20 cellular contexts compared by ENCODE assay signal in the genomic region with DNA sequence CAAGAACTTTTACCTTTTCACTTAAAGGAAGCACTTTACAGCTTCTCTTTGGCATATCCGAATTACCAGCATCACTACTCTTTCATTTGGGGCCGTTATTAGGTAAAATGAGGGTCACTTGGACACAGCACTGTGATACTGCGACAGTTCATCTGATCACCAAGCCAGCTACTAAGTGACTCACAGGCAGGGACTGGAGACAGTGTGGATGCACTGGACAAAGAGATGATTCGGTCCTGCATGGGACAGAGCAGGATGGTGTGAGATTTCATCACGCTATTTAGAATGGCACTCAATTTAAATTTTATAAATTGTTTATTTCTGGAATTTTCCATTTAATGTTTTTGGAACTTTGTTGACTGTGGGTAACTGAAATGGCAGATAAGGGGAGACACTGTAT. TPM values are rescaled to one million over a fixed set of nuclear protein-coding genes. Genes with fewer than 3 reads are reported as not detected.
DNase-seq lines count a peak whose midpoint lies in the region; ATAC-seq and TF ChIP-seq lines count a peak whose summit lies in the region.
"Had no signal": no experiment of that assay in that cellular context is flagged by ENCODE, and none has a peak within 500 bp of the region (broad histone marks: within the 10 kb centered on the region; RNA-seq: fewer than 3 reads in every experiment).

No MANE protein-coding gene starts in this region.

- POLR2A ChIA-PET in MCF 10A (lab: Yijun Ruan, JAX) = interaction anchor here (0.9 to 1.2 kb wide), 4 partner anchors 14 to 36 kb away, joined by 3 to 5 read pairs (median 4); no protein-coding TSS in a partner anchor

- peaks cover 6% of the 10 kb centered on the region for H3K36me3 Mint-ChIP-seq in MCF 10A (ENCODE audit: insufficient read depth, unreplicated experiment)
- H3K36me3 Mint-ChIP-seq in chondrocyte (ENCODE audit: low read depth) = peaks cover 3% of the 10 kb centered on the region
- H3K36me3 Mint-ChIP-seq in nephron progenitor cell (ENCODE audit: low read depth) = no peaks in the 10 kb centered on the region
- H3K36me3 Mint-ChIP-seq: CD4-positive, CD25-positive, alpha-beta regulatory T cell had no signal

- H3K4me1 ChIP-seq in breast epithelium = no peaks in the 10 kb centered on the region
- H3K4me1 ChIP-seq: SJCRH30 had no signal

- CTCF ChIA-PET in MCF 10A (lab: Yijun Ruan, JAX) = interaction anchor here (0.5 to 1.6 kb wide), 8 partner anchors 17 to 591 kb away, joined by 3 to 4 read pairs (median 3); a partner anchor contains a TSS

- no peaks in the 10 kb centered on the region for H3K9me3 ChIP-seq in breast epithelium
- H3K9me3 ChIP-seq: SJCRH30 had no signal

- BruUV-seq in MCF 10A (replicated peaks; lab: Mats Ljungman, UMichigan) = no TSS peak

- TF ChIP-seq CTCF in MCF 10A (IDR thresholded peaks at IDR 0.05; ENCODE audit: unreplicated experiment) (no peak), breast epithelium (IDR thresholded peaks at IDR 0.05) (no peak), chondrocyte (IDR thresholded peaks at IDR 0.05) (no peak), nephron progenitor cell (IDR thresholded peaks at IDR 0.05) (no peak)

- no peak for DNase-seq in MCF 10A (ENCODE audit: unreplicated experiment)
- no peak for DNase-seq in breast epithelium (ENCODE audit: low spot score in 2 of 2)
- DNase-seq in chondrocyte (ENCODE audit: low spot score) = no peak
- DNase-seq in nephron progenitor cell = no peak
- no peak for DNase-seq in CD1c-positive myeloid dendritic cell (ENCODE audit: extremely low spot score)
- no peak for DNase-seq in NCI-H128 (lab: John Stamatoyannopoulos, UW; ENCODE audit: unreplicated experiment)
- no peak for DNase-seq in activated CD4-positive, alpha-beta T cell treated with anti-CD3 and anti-CD28 coated beads for 48 hours
- DNase-seq: CD4-positive, CD25-positive, alpha-beta regulatory T cell; COR-L47; KG1; NCI-H1417 treated with DMSO at 0.1 percent for 48 hours; NCI-H187 treated with DMSO at 0.1 percent for 48 hours; NCI-H2227 treated with DMSO at 0.1 percent for 48 hours; NCI-H524; SJCRH30 had no signal

- no peak for ATAC-seq in GM18511 (IDR thresholded peaks at IDR 0.05; ENCODE audit: unreplicated experiment)
- ATAC-seq: HepG2 had no signal

- no peak overlapping the region for H3K4me3 ChIP-seq in breast epithelium
- H3K4me3 ChIP-seq: SJCRH30 had no signal

- intact Hi-C loops in MCF 10A (cut with micrococcal nuclease) (no loop called here), breast epithelium (cut with DNase I; ENCODE audit: low total_unique reads) (no loop called here)

- H3K9me3 Mint-ChIP-seq in MCF 10A (ENCODE audit: unreplicated experiment) (peaks cover 12% of the 10 kb centered on the region), chondrocyte (ENCODE audit: low read depth) (no peaks in the 10 kb centered on the region), nephron progenitor cell (no peaks in the 10 kb centered on the region)

- no peaks in the 10 kb centered on the region for H3K27me3 Mint-ChIP-seq in MCF 10A (ENCODE audit: insufficient read depth, unreplicated experiment)
- no peaks in the 10 kb centered on the region for H3K27me3 Mint-ChIP-seq in chondrocyte (ENCODE audit: low read depth)
- peaks cover 3% of the 10 kb centered on the region for H3K27me3 Mint-ChIP-seq in nephron progenitor cell (ENCODE audit: low read depth, poor library complexity)

- no peak for TF ChIP-seq POLR2A in breast epithelium (IDR thresholded peaks at IDR 0.05)

- H3K4me3 Mint-ChIP-seq in MCF 10A (ENCODE audit: unreplicated experiment) = no peak overlapping the region
- no peak overlapping the region for H3K4me3 Mint-ChIP-seq in chondrocyte (ENCODE audit: unreplicated experiment)
- H3K4me3 Mint-ChIP-seq in nephron progenitor cell = no peak overlapping the region
- H3K4me3 Mint-ChIP-seq: B cell; CD4-positive, CD25-positive, alpha-beta regulatory T cell had no signal

- H3K27me3 ChIP-seq in breast epithelium = no peaks in the 10 kb centered on the region
- H3K27me3 ChIP-seq: SJCRH30 had no signal

- H3K27ac Mint-ChIP-seq in MCF 10A (ENCODE audit: low read depth, unreplicated experiment) (peak overlapping the region; percentile 93), chondrocyte (ENCODE audit: unreplicated experiment) (peak overlapping the region; percentile 89), nephron progenitor cell (peak overlapping the region; percentile 66)
- H3K27ac Mint-ChIP-seq: B cell; CD4-positive, CD25-positive, alpha-beta regulatory T cell had no signal

- peaks cover 64% of the 10 kb centered on the region for H3K4me1 Mint-ChIP-seq in MCF 10A (ENCODE audit: insufficient read depth, unreplicated experiment)
- H3K4me1 Mint-ChIP-seq in chondrocyte (ENCODE audit: low read depth) = peaks cover 85% of the 10 kb centered on the region
- peaks cover 65% of the 10 kb centered on the region for H3K4me1 Mint-ChIP-seq in nephron progenitor cell
- H3K4me1 Mint-ChIP-seq: CD4-positive, CD25-positive, alpha-beta regulatory T cell had no signal

- H3K36me3 ChIP-seq in breast epithelium = no peaks in the 10 kb centered on the region
- H3K36me3 ChIP-seq: SJCRH30 had no signal

- H3K27ac ChIP-seq in breast epithelium = no peak overlapping the region
- H3K27ac ChIP-seq: 22Rv1, RWPE1, SJCRH30 had no signal

RNA-seq across cellular contexts. Expression of a gene that starts 17.9 kb away (rescaled TPM):
- total RNA-seq in MCF 10A (2022) (1.2 and 5.9 TPM in 2 replicates), breast epithelium (10 to 100 TPM in 1 of 3 donors, 1 to 10 TPM in 2; 1.6 to 14.2 (median 8.8) TPM), chondrocyte (7.1 to 10.6 TPM (median 7.5 TPM) in 3 replicates)
- total RNA-seq: B cell; CD4-positive, CD25-positive, alpha-beta regulatory T cell had no signal
